ENCODE assay signal across 10 cellular contexts in the genomic region with DNA sequence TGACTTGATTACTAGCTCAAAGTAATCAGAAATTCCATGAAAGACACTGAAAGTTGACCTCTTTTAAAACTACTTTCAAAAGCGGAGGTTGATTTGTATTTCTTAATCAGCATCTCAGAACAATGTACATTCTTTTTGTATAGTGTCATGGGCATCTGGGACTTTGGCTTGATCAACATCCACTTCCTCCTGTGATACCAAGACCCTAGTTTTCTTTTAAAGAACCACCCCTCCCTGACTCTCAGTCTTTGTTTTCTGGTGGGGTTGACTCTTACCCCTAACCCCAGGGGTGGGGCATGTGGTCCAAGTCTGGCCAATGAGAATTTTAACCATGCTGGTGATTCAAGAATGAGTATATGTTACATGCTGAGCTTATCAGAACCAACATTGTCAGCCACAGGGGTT. TPM values are rescaled to one million over a fixed set of nuclear protein-coding genes. Genes with fewer than 3 reads are reported as not detected.
DNase-seq lines count a peak whose midpoint lies in the region; ATAC-seq and TF ChIP-seq lines count a peak whose summit lies in the region.
"Had no signal": no experiment of that assay in that cellular context is flagged by ENCODE, and none has a peak within 500 bp of the region (broad histone marks: within the 10 kb centered on the region; RNA-seq: fewer than 3 reads in every experiment).

No MANE protein-coding gene starts in this region.

- H2BK120ac ChIP-seq in mesendoderm (ENCODE audit: low read depth, low read length), result no peak overlapping the region

- no peaks in the 10 kb centered on the region for H3K9me3 Mint-ChIP-seq in nephron progenitor cell

- H3K4me3 ChIP-seq in AG10803 (ENCODE audit: low read length), result no peak overlapping the region
- H3K4me3 ChIP-seq in Loucy (ENCODE audit: low read length, poor library complexity, severe bottlenecking), result no peak overlapping the region
- H3K4me3 ChIP-seq in colonic mucosa, result no peak overlapping the region
- no peak overlapping the region for H3K4me3 ChIP-seq in mesendoderm (ENCODE audit: low read length)
- H3K4me3 ChIP-seq: suprapubic skin had no signal

- H2AFZ ChIP-seq in Loucy (ENCODE audit: low read length), result 0 out of 2 replicates have a peak overlapping the region, but pooled peaks have one; percentile 48

- no CpG with 5 or more reads among the region's 1 CpG for WGBS in mesendoderm (ENCODE audit: extremely low coverage, insufficient coverage, low lambda C conversion rate)

- H3K27me3 ChIP-seq in Loucy (ENCODE audit: insufficient read depth, low read length, poor library complexity, severe bottlenecking) (no peaks in the 10 kb centered on the region), colonic mucosa (no peaks in the 10 kb centered on the region), mesendoderm (ENCODE audit: insufficient read depth, low read length, poor library complexity) (no peaks in the 10 kb centered on the region)
- H3K27me3 ChIP-seq: suprapubic skin had no signal

- H2AK5ac ChIP-seq in mesendoderm (ENCODE audit: low read length), result no peak overlapping the region

- DNase-seq in AG10803 (ENCODE audit: low read depth), result peak; percentile 79
- DNase-seq in colonic mucosa, result peak; percentile 11
- DNase-seq in mesendoderm, result peak; percentile 90
- DNase-seq in DMS79 treated with DMSO at 0.1 percent for 48 hours (lab: John Stamatoyannopoulos, UW), result no peak
- no peak for DNase-seq in activated CD4-positive, alpha-beta T cell treated with anti-CD3 and anti-CD28 coated beads for 1 hour
- DNase-seq in nephron progenitor cell, result no peak
- DNase-seq: activated CD4-positive, alpha-beta T cell treated with anti-CD3 and anti-CD28 coated beads, Interleukin-2, amount 10 ng/mL, durations not matched to agents 7 days and 5 days had no signal

- H3K4me2 ChIP-seq in Loucy (ENCODE audit: low read depth, low read length, poor library complexity, severe bottlenecking), result no peak overlapping the region
- no peak overlapping the region for H3K4me2 ChIP-seq in mesendoderm (ENCODE audit: low read length)

- no peaks in the 10 kb centered on the region for H3K36me3 ChIP-seq in Loucy (ENCODE audit: insufficient read depth, low read length)
- H3K36me3 ChIP-seq in colonic mucosa, result no peaks in the 10 kb centered on the region
- H3K36me3 ChIP-seq in mesendoderm (ENCODE audit: control insufficient read depth, insufficient read depth, low read length), result no peaks in the 10 kb centered on the region
- H3K36me3 ChIP-seq: suprapubic skin had no signal

- H3K4me1 Mint-ChIP-seq in nephron progenitor cell, result no peaks in the 10 kb centered on the region
- H3K4me1 Mint-ChIP-seq: activated CD4-positive, alpha-beta T cell treated with anti-CD3 and anti-CD28 coated beads, Interleukin-2, amount 10 ng/mL, durations not matched to agents 7 days and 5 days had no signal

- no peak overlapping the region for H3K56ac ChIP-seq in mesendoderm (ENCODE audit: low read length)

- no peaks in the 10 kb centered on the region for H3K9me2 ChIP-seq in Loucy (replicated peaks; ENCODE audit: low read depth, low read length)

- TF ChIP-seq CTCF in AG10803 (conservative IDR thresholded peaks at IDR 0.05; ENCODE audit: low read length) (no peak), Loucy (conservative IDR thresholded peaks at IDR 0.05; ENCODE audit: low read length) (no peak), colonic mucosa (IDR thresholded peaks at IDR 0.05) (no peak), nephron progenitor cell (IDR thresholded peaks at IDR 0.05) (no peak)

- H3K27ac Mint-ChIP-seq in nephron progenitor cell, result no peak overlapping the region
- H3K27ac Mint-ChIP-seq: activated CD4-positive, alpha-beta T cell treated with anti-CD3 and anti-CD28 coated beads, Interleukin-2, amount 10 ng/mL, durations not matched to agents 7 days and 5 days had no signal

- H3K4me1 ChIP-seq in Loucy (ENCODE audit: insufficient read depth, low read length, poor library complexity, severe bottlenecking) (no peaks in the 10 kb centered on the region), colonic mucosa (no peaks in the 10 kb centered on the region), mesendoderm (ENCODE audit: control insufficient read depth, low read depth, low read length) (no peaks in the 10 kb centered on the region)
- H3K4me1 ChIP-seq: suprapubic skin had no signal

- no peak overlapping the region for H4K5ac ChIP-seq in mesendoderm (ENCODE audit: low read length)

- H4K8ac ChIP-seq in mesendoderm (ENCODE audit: low read depth, low read length), result no peak overlapping the region

- H3K4me3 Mint-ChIP-seq in nephron progenitor cell, result no peak overlapping the region
- H3K4me3 Mint-ChIP-seq: activated CD4-positive, alpha-beta T cell treated with anti-CD3 and anti-CD28 coated beads, Interleukin-2, amount 10 ng/mL, durations not matched to agents 7 days and 5 days had no signal

- intact Hi-C loops in colonic mucosa (cut with DNase I), result no loop called here

- no peaks in the 10 kb centered on the region for H4K20me1 ChIP-seq in Loucy (ENCODE audit: insufficient read depth, low read length, poor library complexity, severe bottlenecking)

- no peak overlapping the region for H2BK5ac ChIP-seq in mesendoderm (ENCODE audit: low read length)

- H3K4ac ChIP-seq in mesendoderm (ENCODE audit: low read depth, low read length), result no peak overlapping the region

- H3K9ac ChIP-seq in Loucy (ENCODE audit: low read depth, low read length, poor library complexity, severe bottlenecking) (no peak overlapping the region), colonic mucosa (ENCODE audit: low read depth in 2 of 2, low read length in 2 of 2) (no peak overlapping the region), mesendoderm (ENCODE audit: low read length) (no peak overlapping the region)

- no peak for ATAC-seq in HG03095 (IDR thresholded peaks at IDR 0.05; ENCODE audit: unreplicated experiment)

- no peak overlapping the region for H3K18ac ChIP-seq in mesendoderm (ENCODE audit: low read length)

- no peaks in the 10 kb centered on the region for H3K36me3 Mint-ChIP-seq in nephron progenitor cell (ENCODE audit: low read depth)

- no peak overlapping the region for H2BK15ac ChIP-seq in mesendoderm (replicated peaks; ENCODE audit: low read depth)

- H3K9me3 ChIP-seq in Loucy (ENCODE audit: insufficient read depth, low read depth, low read length) (no peaks in the 10 kb centered on the region), colonic mucosa (no peaks in the 10 kb centered on the region)
- H3K9me3 ChIP-seq: suprapubic skin had no signal

- H3F3A ChIP-seq in Loucy (ENCODE audit: low read depth), result no peaks in the 10 kb centered on the region

- H3K79me2 ChIP-seq in Loucy (ENCODE audit: insufficient read depth, low read length) (no peaks in the 10 kb centered on the region), mesendoderm (ENCODE audit: control insufficient read depth, insufficient read depth, low read length) (no peaks in the 10 kb centered on the region)

- H3K27me3 Mint-ChIP-seq in nephron progenitor cell (ENCODE audit: low read depth, poor library complexity), result peaks cover 9% of the 10 kb centered on the region
- H3K27me3 Mint-ChIP-seq: activated CD4-positive, alpha-beta T cell treated with anti-CD3 and anti-CD28 coated beads, Interleukin-2, amount 10 ng/mL, durations not matched to agents 7 days and 5 days had no signal

- no peak overlapping the region for H3K23ac ChIP-seq in mesendoderm (ENCODE audit: low read length)

- H3K27ac ChIP-seq in colonic mucosa, result no peak overlapping the region
- H3K27ac ChIP-seq in mesendoderm (ENCODE audit: low read depth, low read length), result no peak overlapping the region
- H3K27ac ChIP-seq: suprapubic skin had no signal

- no peaks in the 10 kb centered on the region for H3K79me1 ChIP-seq in mesendoderm (ENCODE audit: low read length)

RNA-seq across cellular contexts. Expression of gene IRF2BP2, which starts 21.7 kb away (rescaled TPM):
- 100 to 1,000 TPM; 157 to 164 TPM for total RNA-seq in colonic mucosa
- polyA plus RNA-seq in mesendoderm (2013, experiment 1 of 2), result 26.4 TPM
- polyA plus RNA-seq in mesendoderm (2013, experiment 2 of 2), result 26.7 TPM

Comparison
In these comparisons a context has a peak if more than half of its experiments do, and no peak if none do; other contexts are left out.
1. DNase-seq: peak in AG10803 (single experiment), colonic mucosa (single experiment) and mesendoderm (single experiment); none in DMS79 treated with DMSO at 0.1 percent for 48 hours (single experiment), activated CD4-positive, alpha-beta T cell treated with anti-CD3 and anti-CD28 coated beads for 1 hour (single experiment) and nephron progenitor cell (single experiment).